ENCODE assay signal across 8 cellular contexts in genomic region chr20:59751075-59751711, GRCh38.
DNase-seq lines count a peak whose midpoint lies in the region; ATAC-seq and TF ChIP-seq lines count a peak whose summit lies in the region.

No MANE protein-coding gene starts in this region.

- H3K4me3 ChIP-seq in HCT116 (replicated peaks in 1 of 2; ENCODE audit: low read depth in 1 of 2, low read length in 2 of 2) (no peak overlapping the region), right cardiac atrium (ENCODE audit: low read length) (no peak overlapping the region), spleen (no peak overlapping the region)

- peak; percentile 58 for DNase-seq in activated CD8-positive, alpha-beta memory T cell treated with anti-CD3 and anti-CD28 coated beads for 24 hours
- no peak for DNase-seq in activated CD8-positive, alpha-beta memory T cell treated with anti-CD3 and anti-CD28 coated beads, Interleukin-2, amount 50 U/mL, for 4 hours
- DNase-seq in HCT116 (ENCODE audit: low read depth, low spot score), result peak; percentile 27
- peak; percentile 24 for DNase-seq in NCI-H2171 treated with DMSO at 0.1 percent for 48 hours (lab: John Stamatoyannopoulos, UW)
- peak; percentile 3 for DNase-seq in amniotic stem cell (lab: John Stamatoyannopoulos, UW)
- peak; percentile 65 to 89 (median 88) for DNase-seq in right cardiac atrium
- DNase-seq in spleen, result peak; percentile 86

- no peak overlapping the region for H2AFZ ChIP-seq in HCT116 (ENCODE audit: low read depth, low read length, poor library complexity, severe bottlenecking)

- H3K79me2 ChIP-seq in HCT116 (ENCODE audit: insufficient read depth, low read length), result no peaks in the 10 kb centered on the region

- CTCF ChIA-PET in HCT116 (lab: Charles Lee), result no interaction called here

- H3K9me2 ChIP-seq in HCT116 (ENCODE audit: insufficient read depth), result no peaks in the 10 kb centered on the region

- no peak for TF ChIP-seq POLR2A in HCT116 (IDR thresholded peaks at IDR 0.05; ENCODE audit: borderline replicate concordance, extremely low read depth, insufficient read depth, insufficient read length)
- no peak for TF ChIP-seq POLR2A in spleen (IDR thresholded peaks at IDR 0.05)

- H3K27ac ChIP-seq in HCT116 (ENCODE audit: low read depth, low read length) (no peak overlapping the region), right cardiac atrium (ENCODE audit: low read length) (no peak overlapping the region), spleen (no peak overlapping the region)

- ATAC-seq in HCT116, result peak; percentile 95
- ATAC-seq in right cardiac atrium, result peak; percentile 62 to 65
- ATAC-seq in HG03378 (IDR thresholded peaks at IDR 0.05; ENCODE audit: unreplicated experiment), result no peak

- intact Hi-C loops in HCT116 (cut with micrococcal nuclease), result loop anchor here (1.0 kb wide), 2 partner anchors 153 to 180 kb away; no protein-coding TSS in a partner anchor
- intact Hi-C loops in right cardiac atrium (cut with DNase I), result loop anchor here in 3 of 4 donors (1.0 to 10.0 kb wide), 6 partner anchors 149 to 179 kb away; partner anchors contain the start of gene PHACTR3 (in 1 of the 3)
- intact Hi-C loops in spleen (cut with DNase I; ENCODE audit: low total_unique reads), result loop anchor here (5.0 kb wide), 1 partner anchor 179 kb away; no protein-coding TSS in a partner anchor

- H4K20me1 ChIP-seq in HCT116 (ENCODE audit: insufficient read depth), result no peaks in the 10 kb centered on the region

- POLR2A ChIA-PET in HCT116 (lab: Charles Lee), result no interaction called here

- H3K4me1 ChIP-seq in HCT116 (ENCODE audit: control insufficient read depth in 1 of 2, insufficient read depth in 2 of 2, low read length in 2 of 2) (no peaks in the 10 kb centered on the region), right cardiac atrium (ENCODE audit: control insufficient read depth, insufficient read depth, low read length) (peaks cover 12% of the 10 kb centered on the region), spleen (peaks cover 0 to 33% (median 19%) of the 10 kb centered on the region in 6 donors)

- no peak overlapping the region for H3K9ac ChIP-seq in HCT116 (ENCODE audit: low read length)

- RAD21 ChIA-PET in HCT116 (lab: Charles Lee; ENCODE audit: low non-redundant PET in 1 of 2, low total read pairs in 2 of 2, uncharacterized antibody in 2 of 2, unreplicated experiment in 2 of 2), result no interaction called here

- TF ChIP-seq CTCF in HCT116 (IDR thresholded peaks at IDR 0.05 in 2 of 3, conservative IDR thresholded peaks at IDR 0.05 in 1 of 3; ENCODE audit: borderline replicate concordance in 1 of 3, insufficient read depth in 1 of 3, low read depth in 2 of 3, low read length in 2 of 3) (peak; percentile 75 to 89 (median 81)), spleen (IDR thresholded peaks at IDR 0.05 in 8 of 11, conservative IDR thresholded peaks at IDR 0.05 in 3 of 11) (peak; percentile 13 to 68 (median 52))

- H3K27me3 ChIP-seq in HCT116 (ENCODE audit: insufficient read depth, low read length), result peaks cover 11% of the 10 kb centered on the region; the same call in 1 of the 2 replicates
- no peaks in the 10 kb centered on the region for H3K27me3 ChIP-seq in right cardiac atrium (ENCODE audit: control insufficient read depth, insufficient read depth)
- peaks cover 0 to 65% (median 0%) of the 10 kb centered on the region in 7 donors for H3K27me3 ChIP-seq in spleen (replicated peaks in 1 of 7)

- H3K36me3 ChIP-seq in HCT116 (ENCODE audit: control insufficient read depth in 1 of 2, insufficient read depth in 2 of 2, low read length in 2 of 2) (no peaks in the 10 kb centered on the region), spleen (peaks cover 0 to 7% (median 0%) of the 10 kb centered on the region in 6 donors)

- no peak overlapping the region for H3K4me2 ChIP-seq in HCT116 (ENCODE audit: low read length)

- no TSS peak for BruUV-seq in HCT116 (replicated peaks; lab: Mats Ljungman, UMichigan)

- 29% methylated on average over 21 of the region's 21 CpGs for WGBS in right cardiac atrium
- 29 to 51% (median 34%) methylated on average over 13 to 21 of the region's 21 CpGs for WGBS in spleen, 5 donors

- H3K9me3 ChIP-seq in HCT116 (ENCODE audit: control insufficient read depth in 1 of 2, insufficient read depth in 1 of 2, low read depth in 1 of 2, low read length in 2 of 2) (no peaks in the 10 kb centered on the region), right cardiac atrium (ENCODE audit: control insufficient read depth, low read length) (no peaks in the 10 kb centered on the region), spleen (no peaks in the 10 kb centered on the region)

- peak; percentile 81 for TF ChIP-seq RAD21 in HCT116 (IDR thresholded peaks at IDR 0.05; ENCODE audit: low read depth)

TF ChIP-seq in HCT116, 20 proteins besides CTCF, POLR2A, EP300 and RAD21:
- TF ChIP-seq, protein P1, sequence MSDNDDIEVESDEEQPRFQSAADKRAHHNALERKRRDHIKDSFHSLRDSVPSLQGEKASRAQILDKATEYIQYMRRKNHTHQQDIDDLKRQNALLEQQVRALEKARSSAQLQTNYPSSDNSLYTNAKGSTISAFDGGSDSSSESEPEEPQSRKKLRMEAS (IDR thresholded peaks at IDR 0.05), result no peak
- TF ChIP-seq SP1 (IDR thresholded peaks at IDR 0.05; ENCODE audit: low read depth) (no peak), EZH2 (IDR thresholded peaks at IDR 0.05) (no peak), SIN3A (IDR thresholded peaks at IDR 0.05; ENCODE audit: low read depth) (no peak), ZFX (IDR thresholded peaks at IDR 0.05) (no peak), POLR2AphosphoS5 (IDR thresholded peaks at IDR 0.05; ENCODE audit: low read depth, low read length) (no peak), ATF3 (IDR thresholded peaks at IDR 0.05) (no peak)
- TF ChIP-seq, protein P2, sequence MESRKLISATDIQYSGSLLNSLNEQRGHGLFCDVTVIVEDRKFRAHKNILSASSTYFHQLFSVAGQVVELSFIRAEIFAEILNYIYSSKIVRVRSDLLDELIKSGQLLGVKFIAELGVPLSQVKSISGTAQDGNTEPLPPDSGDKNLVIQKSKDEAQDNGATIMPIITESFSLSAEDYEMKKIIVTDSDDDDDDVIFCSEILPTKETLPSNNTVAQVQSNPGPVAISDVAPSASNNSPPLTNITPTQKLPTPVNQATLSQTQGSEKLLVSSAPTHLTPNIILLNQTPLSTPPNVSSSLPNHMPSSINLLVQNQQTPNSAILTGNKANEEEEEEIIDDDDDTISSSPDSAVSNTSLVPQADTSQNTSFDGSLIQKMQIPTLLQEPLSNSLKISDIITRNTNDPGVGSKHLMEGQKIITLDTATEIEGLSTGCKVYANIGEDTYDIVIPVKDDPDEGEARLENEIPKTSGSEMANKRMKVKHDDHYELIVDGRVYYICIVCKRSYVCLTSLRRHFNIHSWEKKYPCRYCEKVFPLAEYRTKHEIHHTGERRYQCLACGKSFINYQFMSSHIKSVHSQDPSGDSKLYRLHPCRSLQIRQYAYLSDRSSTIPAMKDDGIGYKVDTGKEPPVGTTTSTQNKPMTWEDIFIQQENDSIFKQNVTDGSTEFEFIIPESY (IDR thresholded peaks at IDR 0.05; ENCODE audit: extremely low read depth, insufficient replicate concordance, low read length), result no peak
